ENCODE assay signal across 1 cellular context in the genomic region with DNA sequence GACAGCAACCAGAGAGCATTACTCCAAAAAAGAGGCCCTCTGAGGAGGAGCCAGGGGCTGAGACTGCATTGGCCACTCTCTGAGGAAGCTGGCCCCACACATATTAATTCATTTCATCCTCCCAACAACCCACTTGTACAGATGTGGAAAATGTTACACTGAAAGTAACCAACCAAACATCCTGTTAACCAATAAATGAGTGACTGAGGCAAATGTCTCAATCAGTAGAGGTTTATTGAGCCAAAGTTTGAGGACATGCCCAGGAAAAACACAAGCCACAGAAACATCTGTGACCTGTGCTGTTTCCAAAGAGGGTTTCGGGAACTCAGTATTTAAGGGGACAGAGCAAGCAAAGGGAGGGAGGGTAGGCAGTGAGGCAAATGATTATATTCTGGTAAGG.
TF ChIP-seq lines count a peak whose summit lies in the region.

No MANE protein-coding gene starts in this region.

TF ChIP-seq in K562, 482 proteins besides CTCF, POLR2A, EP300 and RAD21:
- TF ChIP-seq, protein P1, sequence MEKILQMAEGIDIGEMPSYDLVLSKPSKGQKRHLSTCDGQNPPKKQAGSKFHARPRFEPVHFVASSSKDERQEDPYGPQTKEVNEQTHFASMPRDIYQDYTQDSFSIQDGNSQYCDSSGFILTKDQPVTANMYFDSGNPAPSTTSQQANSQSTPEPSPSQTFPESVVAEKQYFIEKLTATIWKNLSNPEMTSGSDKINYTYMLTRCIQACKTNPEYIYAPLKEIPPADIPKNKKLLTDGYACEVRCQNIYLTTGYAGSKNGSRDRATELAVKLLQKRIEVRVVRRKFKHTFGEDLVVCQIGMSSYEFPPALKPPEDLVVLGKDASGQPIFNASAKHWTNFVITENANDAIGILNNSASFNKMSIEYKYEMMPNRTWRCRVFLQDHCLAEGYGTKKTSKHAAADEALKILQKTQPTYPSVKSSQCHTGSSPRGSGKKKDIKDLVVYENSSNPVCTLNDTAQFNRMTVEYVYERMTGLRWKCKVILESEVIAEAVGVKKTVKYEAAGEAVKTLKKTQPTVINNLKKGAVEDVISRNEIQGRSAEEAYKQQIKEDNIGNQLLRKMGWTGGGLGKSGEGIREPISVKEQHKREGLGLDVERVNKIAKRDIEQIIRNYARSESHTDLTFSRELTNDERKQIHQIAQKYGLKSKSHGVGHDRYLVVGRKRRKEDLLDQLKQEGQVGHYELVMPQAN (IDR thresholded peaks at IDR 0.05; ENCODE audit: borderline replicate concordance) = no peak
- TF ChIP-seq, protein P2, sequence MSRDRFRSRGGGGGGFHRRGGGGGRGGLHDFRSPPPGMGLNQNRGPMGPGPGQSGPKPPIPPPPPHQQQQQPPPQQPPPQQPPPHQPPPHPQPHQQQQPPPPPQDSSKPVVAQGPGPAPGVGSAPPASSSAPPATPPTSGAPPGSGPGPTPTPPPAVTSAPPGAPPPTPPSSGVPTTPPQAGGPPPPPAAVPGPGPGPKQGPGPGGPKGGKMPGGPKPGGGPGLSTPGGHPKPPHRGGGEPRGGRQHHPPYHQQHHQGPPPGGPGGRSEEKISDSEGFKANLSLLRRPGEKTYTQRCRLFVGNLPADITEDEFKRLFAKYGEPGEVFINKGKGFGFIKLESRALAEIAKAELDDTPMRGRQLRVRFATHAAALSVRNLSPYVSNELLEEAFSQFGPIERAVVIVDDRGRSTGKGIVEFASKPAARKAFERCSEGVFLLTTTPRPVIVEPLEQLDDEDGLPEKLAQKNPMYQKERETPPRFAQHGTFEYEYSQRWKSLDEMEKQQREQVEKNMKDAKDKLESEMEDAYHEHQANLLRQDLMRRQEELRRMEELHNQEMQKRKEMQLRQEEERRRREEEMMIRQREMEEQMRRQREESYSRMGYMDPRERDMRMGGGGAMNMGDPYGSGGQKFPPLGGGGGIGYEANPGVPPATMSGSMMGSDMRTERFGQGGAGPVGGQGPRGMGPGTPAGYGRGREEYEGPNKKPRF (IDR thresholded peaks at IDR 0.05; ENCODE audit: low read depth, low read length) = no peak
- TF ChIP-seq U2AF1 (optimal IDR thresholded peaks at IDR 0.05; ENCODE audit: low read depth, low read length) (no peak), EWSR1 (IDR thresholded peaks at IDR 0.05; ENCODE audit: borderline replicate concordance, low read depth, partially characterized antibody) (no peak), YY1 (IDR thresholded peaks at IDR 0.05; ENCODE audit: borderline replicate concordance in 1 of 3, control insufficient read depth in 1 of 3, extremely low read depth in 1 of 3, insufficient read depth in 3 of 3, insufficient read length in 1 of 3, insufficient replicate concordance in 2 of 3, low read depth in 1 of 3, low read length in 2 of 3) (no peak), MCM3 (IDR thresholded peaks at IDR 0.05) (no peak), RAD51 (IDR thresholded peaks at IDR 0.05; ENCODE audit: borderline replicate concordance, low read depth) (no peak), PHB (CRISPR knock-in tag; IDR thresholded peaks at IDR 0.05) (no peak), ZNF785 (CRISPR knock-in tag; IDR thresholded peaks at IDR 0.05) (no peak), ZNF699 (CRISPR knock-in tag; IDR thresholded peaks at IDR 0.05; ENCODE audit: insufficient replicate concordance) (no peak), POLR2AphosphoS5 (IDR thresholded peaks at IDR 0.05; ENCODE audit: control insufficient read depth, insufficient read depth, low read depth, low read length) (no peak)
- TF ChIP-seq, protein P3, sequence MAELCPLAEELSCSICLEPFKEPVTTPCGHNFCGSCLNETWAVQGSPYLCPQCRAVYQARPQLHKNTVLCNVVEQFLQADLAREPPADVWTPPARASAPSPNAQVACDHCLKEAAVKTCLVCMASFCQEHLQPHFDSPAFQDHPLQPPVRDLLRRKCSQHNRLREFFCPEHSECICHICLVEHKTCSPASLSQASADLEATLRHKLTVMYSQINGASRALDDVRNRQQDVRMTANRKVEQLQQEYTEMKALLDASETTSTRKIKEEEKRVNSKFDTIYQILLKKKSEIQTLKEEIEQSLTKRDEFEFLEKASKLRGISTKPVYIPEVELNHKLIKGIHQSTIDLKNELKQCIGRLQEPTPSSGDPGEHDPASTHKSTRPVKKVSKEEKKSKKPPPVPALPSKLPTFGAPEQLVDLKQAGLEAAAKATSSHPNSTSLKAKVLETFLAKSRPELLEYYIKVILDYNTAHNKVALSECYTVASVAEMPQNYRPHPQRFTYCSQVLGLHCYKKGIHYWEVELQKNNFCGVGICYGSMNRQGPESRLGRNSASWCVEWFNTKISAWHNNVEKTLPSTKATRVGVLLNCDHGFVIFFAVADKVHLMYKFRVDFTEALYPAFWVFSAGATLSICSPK (IDR thresholded peaks at IDR 0.05; ENCODE audit: borderline replicate concordance) = no peak
- TF ChIP-seq, protein P4, sequence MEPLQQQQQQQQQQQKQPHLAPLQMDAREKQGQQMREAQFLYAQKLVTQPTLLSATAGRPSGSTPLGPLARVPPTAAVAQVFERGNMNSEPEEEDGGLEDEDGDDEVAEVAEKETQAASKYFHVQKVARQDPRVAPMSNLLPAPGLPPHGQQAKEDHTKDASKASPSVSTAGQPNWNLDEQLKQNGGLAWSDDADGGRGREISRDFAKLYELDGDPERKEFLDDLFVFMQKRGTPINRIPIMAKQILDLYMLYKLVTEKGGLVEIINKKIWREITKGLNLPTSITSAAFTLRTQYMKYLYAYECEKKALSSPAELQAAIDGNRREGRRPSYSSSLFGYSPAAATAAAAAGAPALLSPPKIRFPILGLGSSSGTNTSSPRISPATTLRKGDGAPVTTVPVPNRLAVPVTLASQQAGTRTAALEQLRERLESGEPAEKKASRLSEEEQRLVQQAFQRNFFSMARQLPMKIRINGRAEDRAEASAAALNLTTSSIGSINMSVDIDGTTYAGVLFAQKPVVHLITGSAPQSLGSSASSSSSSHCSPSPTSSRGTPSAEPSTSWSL (CRISPR knock-in tag; IDR thresholded peaks at IDR 0.05; ENCODE audit: borderline replicate concordance) = no peak
- TF ChIP-seq, protein P5, sequence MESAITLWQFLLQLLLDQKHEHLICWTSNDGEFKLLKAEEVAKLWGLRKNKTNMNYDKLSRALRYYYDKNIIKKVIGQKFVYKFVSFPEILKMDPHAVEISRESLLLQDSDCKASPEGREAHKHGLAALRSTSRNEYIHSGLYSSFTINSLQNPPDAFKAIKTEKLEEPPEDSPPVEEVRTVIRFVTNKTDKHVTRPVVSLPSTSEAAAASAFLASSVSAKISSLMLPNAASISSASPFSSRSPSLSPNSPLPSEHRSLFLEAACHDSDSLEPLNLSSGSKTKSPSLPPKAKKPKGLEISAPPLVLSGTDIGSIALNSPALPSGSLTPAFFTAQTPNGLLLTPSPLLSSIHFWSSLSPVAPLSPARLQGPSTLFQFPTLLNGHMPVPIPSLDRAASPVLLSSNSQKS (CRISPR knock-in tag; IDR thresholded peaks at IDR 0.05) = no peak
